Comparison of ENCODE assay signal across 9 cellular contexts in genomic region chr1:196607940-196608339, GRCh38. TPM values are rescaled to one million over a fixed set of nuclear protein-coding genes. Genes with fewer than 3 reads are reported as not detected.
DNase-seq lines count a peak whose midpoint lies in the region; ATAC-seq, FAIRE-seq and TF ChIP-seq lines count a peak whose summit lies in the region.
"Had no signal": no experiment of that assay in that cellular context is flagged by ENCODE, and none has a peak within 500 bp of the region (broad histone marks: within the 10 kb centered on the region; RNA-seq: fewer than 3 reads in every experiment).

No MANE protein-coding gene starts in this region.

- FAIRE-seq in small intestine (lab: Jason Lieb, UNC) (no peak), RCC 7860 (lab: Jason Lieb, UNC) (no peak)

- H3K9me3 ChIP-seq in SK-N-SH: no peaks in the 10 kb centered on the region
- H3K9me3 ChIP-seq in small intestine (ENCODE audit: control insufficient read depth, low read depth): no peaks in the 10 kb centered on the region

- ATAC-seq in left ventricle myocardium superior: peak; percentile 41

- peak overlapping the region; percentile 95 for H2AFZ ChIP-seq in SK-N-SH (ENCODE audit: low read depth)

- CTCF ChIA-PET in SK-N-SH (lab: Yijun Ruan, JAX): no interaction called here

- H3K9me2 ChIP-seq in SK-N-SH: no peaks in the 10 kb centered on the region

- H3K4me3 ChIP-seq in SK-N-SH (ENCODE audit: low read depth in 2 of 2, low read length in 1 of 2): peak overlapping the region; percentile 53 to 74
- peak overlapping the region; percentile 30 to 31 for H3K4me3 ChIP-seq in small intestine (ENCODE audit: low read depth in 1 of 2, low read length in 2 of 2)

- no peak for TF ChIP-seq RAD21 in SK-N-SH (IDR thresholded peaks at IDR 0.05; ENCODE audit: low read length)

- H4K20me1 ChIP-seq in SK-N-SH (ENCODE audit: insufficient read depth): no peaks in the 10 kb centered on the region

- no peaks in the 10 kb centered on the region for H3F3A ChIP-seq in SK-N-SH (replicated peaks; ENCODE audit: insufficient read depth)

- H3K79me2 ChIP-seq in SK-N-SH (ENCODE audit: insufficient read depth): no peaks in the 10 kb centered on the region

- H3K4me2 ChIP-seq in SK-N-SH: peak overlapping the region; percentile 72

- intact Hi-C loops in left ventricle myocardium superior (cut with micrococcal nuclease): no loop called here

- no peak for TF ChIP-seq EP300 in SK-N-SH (IDR thresholded peaks at IDR 0.05; ENCODE audit: borderline replicate concordance in 1 of 2, low read depth in 1 of 2, low read length in 1 of 2)

- POLR2A ChIA-PET in SK-N-SH (lab: Yijun Ruan, JAX): no interaction called here

- H3K36me3 ChIP-seq in SK-N-SH (replicated peaks in 1 of 2; ENCODE audit: control insufficient read depth in 1 of 2, insufficient read depth in 2 of 2, low read length in 1 of 2) (no peaks in the 10 kb centered on the region), small intestine (ENCODE audit: control insufficient read depth in 2 of 2, insufficient read depth in 2 of 2, low read length in 2 of 2) (no peaks in the 10 kb centered on the region)

- H3K27me3 ChIP-seq in SK-N-SH (ENCODE audit: insufficient read depth) (no peaks in the 10 kb centered on the region), small intestine (ENCODE audit: control insufficient read depth in 2 of 2, insufficient read depth in 2 of 2, low read length in 2 of 2) (peaks cover 0 to 2% of the 10 kb centered on the region in 2 donors)

- DNase-seq in DMS153 treated with DMSO at 0.1 percent for 48 hours (lab: John Stamatoyannopoulos, UW; ENCODE audit: unreplicated experiment) (peak; percentile 61), DMS153 (lab: John Stamatoyannopoulos, UW) (no peak), SK-N-SH (peak; percentile 32), left ventricle myocardium superior (no peak), small intestine (no peak), GM10266 (ENCODE audit: extremely low spot score) (no peak), islet precursor cell (no peak), RCC 7860 (ENCODE audit: low spot score) (no peak)

- TF ChIP-seq CTCF in SK-N-SH (IDR thresholded peaks at IDR 0.05): no peak
- no peak for TF ChIP-seq CTCF in GM10266 (IDR thresholded peaks at IDR 0.05; ENCODE audit: control insufficient read depth, insufficient read depth, low read depth, missing control alignments)

- peak overlapping the region; percentile 55; the same call in 1 of the 2 replicates for H3K9ac ChIP-seq in SK-N-SH

- H3K4me1 ChIP-seq in SK-N-SH (ENCODE audit: control insufficient read depth in 1 of 2, insufficient read depth in 2 of 2, low read depth in 1 of 2, low read length in 1 of 2): peaks cover 0 to 12% of the 10 kb centered on the region in 2 experiments; a peak in 2 of 4 replicates
- peaks cover 0 to 2% of the 10 kb centered on the region in 2 donors for H3K4me1 ChIP-seq in small intestine (ENCODE audit: control insufficient read depth in 2 of 2, insufficient read depth in 1 of 2, low read depth in 1 of 2, low read length in 1 of 2)

- 1% methylated on average over 7 of the region's 7 CpGs for WGBS in SK-N-SH (ENCODE audit: low lambda C conversion rate)
- 1 to 6% (median 3%) methylated on average over 7 of the region's 7 CpGs for WGBS in small intestine, 3 donors

- peak overlapping the region in 1 of 2 experiments; percentile 83; a peak in 2 of 4 replicates for H3K27ac ChIP-seq in SK-N-SH (ENCODE audit: low read depth in 2 of 2, low read length in 1 of 2)
- H3K27ac ChIP-seq in small intestine (ENCODE audit: low read depth in 1 of 2, low read length in 1 of 2): peak overlapping the region in 1 of 2 donors; percentile 88
- H3K27ac ChIP-seq: 22Rv1 had no signal

TF ChIP-seq in SK-N-SH, 30 proteins besides CTCF, POLR2A, EP300 and RAD21:
- TF ChIP-seq NFIC (IDR thresholded peaks at IDR 0.05; ENCODE audit: borderline replicate concordance): no peak
- no peak for TF ChIP-seq FOXM1 (IDR thresholded peaks at IDR 0.05; ENCODE audit: low read depth)
- no peak for TF ChIP-seq NRF1 (IDR thresholded peaks at IDR 0.05; ENCODE audit: low read depth, low read length)
- 0 out of 2 replicates have a peak, but pooled peaks have one; percentile 17 for TF ChIP-seq GATA2 (CRISPR knock-in tag; IDR thresholded peaks at IDR 0.05)
- no peak for TF ChIP-seq MAX (IDR thresholded peaks at IDR 0.05; ENCODE audit: low read depth)
- no peak for TF ChIP-seq TAF1 (IDR thresholded peaks at IDR 0.05; ENCODE audit: borderline replicate concordance, low read depth, low read length)

RNA-seq across cellular contexts. Expression of gene KCNT2, which starts 0.3 kb away (rescaled TPM):
- polyA plus RNA-seq in SK-N-SH (2012; rRNA removed) (0.56 and 0.99 TPM in 2 replicates), small intestine (under 1 TPM in 2 of 3 donors, not detected in 1; 0.27 to 0.61 TPM)
- polyA plus RNA-seq in SK-N-SH (2012; cell fraction: cytosol; rRNA removed): 0.77 and 0.85 TPM in 2 replicates
- polyA plus RNA-seq in SK-N-SH (2012; cell fraction: nucleus; rRNA removed): 0.93 and 1.9 TPM in 2 replicates
- total RNA-seq in left ventricle myocardium superior: 1.7 TPM

RNA-seq across cellular contexts. Expression of gene CFH, which starts 43.9 kb away (rescaled TPM):
- polyA plus RNA-seq in SK-N-SH (2012; rRNA removed) (2.9 and 4.9 TPM in 2 replicates), small intestine (10 to 100 TPM in 1 of 3 donors, 1 to 10 TPM in 1, under 1 TPM in 1; 0.89 to 52.9 (median 7.6) TPM)
- polyA plus RNA-seq in SK-N-SH (2012; cell fraction: cytosol; rRNA removed): 5.3 and 5.9 TPM in 2 replicates
- 3.0 and 6.4 TPM in 2 replicates for polyA plus RNA-seq in SK-N-SH (2012; cell fraction: nucleus; rRNA removed)
- 27.8 TPM for total RNA-seq in left ventricle myocardium superior

Comparison
In these comparisons a context has a peak if more than half of its experiments do, and no peak if none do; other contexts are left out.
1. DNase-seq: peak in DMS153 treated with DMSO at 0.1 percent for 48 hours (single experiment) and SK-N-SH (single experiment); none in DMS153 (single experiment), left ventricle myocardium superior (single experiment), small intestine (single experiment), GM10266 (single experiment), islet precursor cell (single experiment) and RCC 7860 (single experiment).